Comparison of ENCODE assay signal across 16 cellular contexts in the genomic region with DNA sequence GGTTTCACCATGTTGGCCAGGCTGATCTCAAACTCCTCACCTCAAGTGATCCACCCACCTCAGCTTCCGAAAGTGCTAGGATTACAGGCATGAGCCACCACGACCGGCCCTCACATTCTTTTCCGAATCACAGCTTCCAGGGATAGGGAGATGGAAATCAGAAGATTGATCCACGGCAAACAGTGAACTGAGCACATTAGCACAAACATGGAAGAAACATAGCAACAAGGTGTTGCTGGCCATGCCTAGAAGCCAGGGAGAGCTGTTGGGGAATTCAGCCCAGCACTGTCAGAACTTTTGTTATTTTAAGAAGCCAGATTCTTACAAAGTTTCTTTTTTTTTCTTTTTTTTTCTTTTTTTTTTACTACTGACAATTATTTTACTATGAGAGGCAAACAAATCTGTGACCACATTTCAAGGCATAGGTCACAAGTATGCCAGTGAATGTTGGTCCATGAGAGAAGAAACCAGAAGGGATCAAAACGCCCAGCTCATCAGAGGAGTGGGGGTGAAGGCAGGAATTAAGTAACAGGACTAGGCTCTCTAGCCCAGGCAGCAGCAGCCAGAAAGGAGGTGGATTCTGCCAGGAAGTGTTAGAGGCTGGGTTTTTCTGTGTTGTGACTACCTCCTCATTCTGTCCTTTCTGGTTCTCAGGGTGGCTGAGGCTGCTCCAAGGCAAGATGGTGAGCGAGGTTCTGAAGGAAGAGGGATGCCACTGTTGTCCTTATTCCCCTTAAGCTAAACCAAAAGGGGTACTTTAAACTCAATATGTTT.
"Had no signal": no experiment of that assay in that cellular context is flagged by ENCODE, and none has a peak within 500 bp of the region (broad histone marks: within the 10 kb centered on the region; RNA-seq: fewer than 3 reads in every experiment).

No MANE protein-coding gene starts in this region.

- H3K36me3 ChIP-seq: lower lobe of right lung, thyroid gland had no signal

- H3K27me3 ChIP-seq: body of pancreas, gastroesophageal sphincter, thyroid gland had no signal

- H3K4me3 ChIP-seq: body of pancreas, gastroesophageal sphincter, lower lobe of right lung, smooth muscle cell, thyroid gland had no signal

- H3K27ac ChIP-seq: body of pancreas, epithelial cell of prostate, gastroesophageal sphincter, lower lobe of right lung, thyroid gland, VCaP had no signal

- H3K4me2 ChIP-seq: smooth muscle cell had no signal

- H3K9me3 ChIP-seq: body of pancreas, gastroesophageal sphincter, lower lobe of right lung, thyroid gland had no signal

- H3K4me1 ChIP-seq: body of pancreas, gastroesophageal sphincter, lower lobe of right lung, thyroid gland had no signal

- DNase-seq: activated CD4-positive, alpha-beta T cell treated with anti-CD3 and anti-CD28 coated beads for 48 hours; activated CD8-positive, alpha-beta T cell treated with anti-CD3 and anti-CD28 coated beads, Interleukin-2, amount 10 ng/mL, durations not matched to agents 7 days and 5 days; activated naive CD4-positive, alpha-beta T cell treated with anti-CD3 and anti-CD28 coated beads, Interleukin-2, amount 10 ng/mL, durations not matched to agents 7 days and 5 days; body of pancreas; central memory CD4-positive, alpha-beta T cell; cortex of kidney; effector memory CD8-positive, alpha-beta T cell; lower lobe of right lung; naive B cell; posterior cingulate gyrus; T-helper 9 cell; thyroid gland had no signal
